8 cellular contexts compared by ENCODE assay signal in the genomic region with DNA sequence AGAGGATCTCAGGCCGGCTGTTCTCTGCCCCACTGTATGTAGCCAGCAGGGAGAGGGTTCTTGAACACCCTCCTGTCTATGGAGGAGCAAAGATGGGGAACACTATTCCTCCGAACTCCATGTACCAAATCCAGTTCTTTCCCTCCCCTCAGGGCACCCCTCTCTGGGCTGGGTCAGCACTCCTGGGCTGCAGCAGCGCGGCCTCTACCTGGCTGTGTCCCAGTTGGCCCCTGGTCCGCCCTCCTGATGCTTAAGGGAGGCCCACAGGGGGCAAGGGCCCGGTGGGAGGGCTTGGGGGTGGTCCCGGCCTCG. TPM values are rescaled to one million over a fixed set of nuclear protein-coding genes. Genes with fewer than 3 reads are reported as not detected.
DNase-seq lines count a peak whose midpoint lies in the region; ATAC-seq, FAIRE-seq and TF ChIP-seq lines count a peak whose summit lies in the region.

No MANE protein-coding gene starts in this region.

- H3K4me3 Mint-ChIP-seq in effector memory CD8-positive, alpha-beta T cell: peak overlapping the region; percentile 80 to 84

- H2AFZ ChIP-seq in Loucy (ENCODE audit: low read length) (peak overlapping the region; percentile 100), osteoblast (ENCODE audit: low read length) (peak overlapping the region; percentile 94)

- TF ChIP-seq CTCF in Loucy (conservative IDR thresholded peaks at IDR 0.05; ENCODE audit: low read length) (no peak), osteoblast (IDR thresholded peaks at IDR 0.05; ENCODE audit: extremely low read depth, low read depth, low read length) (no peak)

- H3F3A ChIP-seq in Loucy (ENCODE audit: low read depth): no peaks in the 10 kb centered on the region

- H3K9me2 ChIP-seq in Loucy (replicated peaks; ENCODE audit: low read depth, low read length): no peaks in the 10 kb centered on the region

- H3K4me2 ChIP-seq in Loucy (ENCODE audit: low read depth, low read length, poor library complexity, severe bottlenecking) (peak overlapping the region; percentile 80), osteoblast (ENCODE audit: insufficient read depth, low read length) (peak overlapping the region; percentile 94)

- no peaks in the 10 kb centered on the region for H3K27me3 ChIP-seq in Loucy (ENCODE audit: insufficient read depth, low read length, poor library complexity, severe bottlenecking)
- no peaks in the 10 kb centered on the region for H3K27me3 ChIP-seq in osteoblast (ENCODE audit: insufficient read depth, low read length)

- no peak for FAIRE-seq in H54 (lab: Jason Lieb, UNC)

- peaks cover 41% of the 10 kb centered on the region for H3K79me2 ChIP-seq in Loucy (ENCODE audit: insufficient read depth, low read length)
- peaks cover 39% of the 10 kb centered on the region for H3K79me2 ChIP-seq in osteoblast (ENCODE audit: insufficient read depth, low read length)

- no peaks in the 10 kb centered on the region for H3K9me3 Mint-ChIP-seq in effector memory CD8-positive, alpha-beta T cell

- H3K27ac Mint-ChIP-seq in effector memory CD8-positive, alpha-beta T cell: peak overlapping the region; percentile 88 to 95

- H3K36me3 ChIP-seq in Loucy (ENCODE audit: insufficient read depth, low read length) (peaks cover 11% of the 10 kb centered on the region; the same call in 1 of the 2 replicates), osteoblast (ENCODE audit: insufficient read depth, low read length) (peaks cover 23% of the 10 kb centered on the region)

- H3K27ac ChIP-seq in osteoblast (ENCODE audit: low read depth, low read length): peak overlapping the region; percentile 28

- H3K9ac ChIP-seq in Loucy (ENCODE audit: low read depth, low read length, poor library complexity, severe bottlenecking): peak overlapping the region; percentile 84

- H3K9me3 ChIP-seq in Loucy (ENCODE audit: insufficient read depth, low read depth, low read length) (no peaks in the 10 kb centered on the region), osteoblast (ENCODE audit: low read depth, low read length) (no peaks in the 10 kb centered on the region)

- DNase-seq in effector memory CD8-positive, alpha-beta T cell: no peak
- DNase-seq in osteoblast (ENCODE audit: insufficient read length, low spot score, missing footprints): no peak
- DNase-seq in DMS79 (lab: John Stamatoyannopoulos, UW): no peak
- DNase-seq in H54 (ENCODE audit: insufficient read length, low spot score): no peak

- H3K4me1 ChIP-seq in Loucy (ENCODE audit: insufficient read depth, low read length, poor library complexity, severe bottlenecking) (peaks cover 14% of the 10 kb centered on the region), osteoblast (ENCODE audit: insufficient read depth, low read length) (peaks cover 17% of the 10 kb centered on the region)

- H3K4me1 Mint-ChIP-seq in effector memory CD8-positive, alpha-beta T cell (ENCODE audit: low read depth in 2 of 2): peaks cover 15 to 21% of the 10 kb centered on the region in 2 donors

- H3K4me3 ChIP-seq in GM08714 (ENCODE audit: low read length) (peak overlapping the region; percentile 84; the same call in 1 of the 2 replicates), Loucy (ENCODE audit: low read length, poor library complexity, severe bottlenecking) (peak overlapping the region; percentile 93), osteoblast (ENCODE audit: insufficient read depth, low read length) (peak overlapping the region; percentile 92)

- peaks cover 11 to 29% of the 10 kb centered on the region in 2 donors for H3K27me3 Mint-ChIP-seq in effector memory CD8-positive, alpha-beta T cell

- H4K20me1 ChIP-seq in Loucy (ENCODE audit: insufficient read depth, low read length, poor library complexity, severe bottlenecking): peaks cover 15% of the 10 kb centered on the region
- H4K20me1 ChIP-seq in osteoblast (ENCODE audit: insufficient read depth, low read length): peaks cover 5% of the 10 kb centered on the region

- ATAC-seq in effector memory CD8-positive, alpha-beta T cell (replicated peaks): peak; percentile 8
- no peak for ATAC-seq in GM19351 (IDR thresholded peaks at IDR 0.05; ENCODE audit: unreplicated experiment)
- no peak for ATAC-seq in GM18502 (IDR thresholded peaks at IDR 0.05; ENCODE audit: poor library complexity, unreplicated experiment)

- peaks cover 22% of the 10 kb centered on the region for H3K36me3 Mint-ChIP-seq in effector memory CD8-positive, alpha-beta T cell (ENCODE audit: insufficient read depth)

- no peak for TF ChIP-seq POLR2A in H54 (IDR thresholded peaks at IDR 0.05; ENCODE audit: low read depth, low read length)

RNA-seq across cellular contexts. Expression of gene ADPRS, which starts 0.5 kb away (rescaled TPM):
- total RNA-seq in osteoblast: 20.6 and 24.2 TPM in 2 replicates

RNA-seq across cellular contexts. Expression of gene TEKT2, which starts 4.3 kb away (rescaled TPM):
- 0.29 TPM in 1 of 2 replicates, not detected in the other for total RNA-seq in osteoblast

RNA-seq across cellular contexts. Expression of gene COL8A2, which starts 36.8 kb away (rescaled TPM):
- total RNA-seq in osteoblast: 12.7 and 15.2 TPM in 2 replicates
